Comparison of ENCODE assay signal across 1 cellular context in the genomic region with DNA sequence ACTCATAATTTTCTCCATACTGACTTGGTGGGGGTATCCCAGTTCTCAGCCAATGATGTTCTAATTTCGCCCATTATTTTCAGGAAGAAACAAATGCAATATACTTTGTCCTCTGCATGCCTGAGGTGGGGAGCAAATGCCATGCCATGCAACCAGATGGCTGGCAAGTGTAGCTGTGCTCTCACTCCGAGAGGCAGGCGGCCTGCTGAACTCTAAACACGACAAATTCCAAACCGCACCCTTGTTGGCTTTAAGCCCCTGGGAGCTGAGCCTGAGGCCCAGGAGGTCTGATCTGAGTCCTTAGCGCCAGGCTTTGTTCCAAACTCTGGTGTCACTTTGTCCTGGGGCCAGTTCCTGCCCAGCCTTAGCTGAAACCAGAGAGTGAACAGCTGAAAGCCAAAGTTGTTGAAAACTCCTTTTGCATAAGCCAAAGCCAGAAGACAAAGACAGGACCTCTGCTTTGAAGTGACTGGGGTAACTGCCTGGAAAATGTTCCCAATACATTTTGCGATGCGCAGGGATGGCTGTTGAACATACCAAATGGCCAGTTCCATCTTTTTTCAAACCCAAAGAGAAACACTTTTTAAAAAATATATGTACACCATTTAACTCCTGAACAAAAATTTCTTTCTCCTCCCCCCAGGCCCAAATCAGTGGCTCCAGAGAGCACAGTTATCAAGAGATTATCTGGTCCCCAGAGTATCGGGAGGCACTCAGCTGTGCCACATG.
A peak's percentile ranks its signal among the peaks of the same experiment; 100 is the strongest.
TF ChIP-seq lines count a peak whose summit lies in the region.

No MANE protein-coding gene starts in this region.

TF ChIP-seq in HepG2, 621 proteins besides CTCF, POLR2A, EP300 and RAD21 (continued from another document):
- TF ChIP-seq, protein P1, sequence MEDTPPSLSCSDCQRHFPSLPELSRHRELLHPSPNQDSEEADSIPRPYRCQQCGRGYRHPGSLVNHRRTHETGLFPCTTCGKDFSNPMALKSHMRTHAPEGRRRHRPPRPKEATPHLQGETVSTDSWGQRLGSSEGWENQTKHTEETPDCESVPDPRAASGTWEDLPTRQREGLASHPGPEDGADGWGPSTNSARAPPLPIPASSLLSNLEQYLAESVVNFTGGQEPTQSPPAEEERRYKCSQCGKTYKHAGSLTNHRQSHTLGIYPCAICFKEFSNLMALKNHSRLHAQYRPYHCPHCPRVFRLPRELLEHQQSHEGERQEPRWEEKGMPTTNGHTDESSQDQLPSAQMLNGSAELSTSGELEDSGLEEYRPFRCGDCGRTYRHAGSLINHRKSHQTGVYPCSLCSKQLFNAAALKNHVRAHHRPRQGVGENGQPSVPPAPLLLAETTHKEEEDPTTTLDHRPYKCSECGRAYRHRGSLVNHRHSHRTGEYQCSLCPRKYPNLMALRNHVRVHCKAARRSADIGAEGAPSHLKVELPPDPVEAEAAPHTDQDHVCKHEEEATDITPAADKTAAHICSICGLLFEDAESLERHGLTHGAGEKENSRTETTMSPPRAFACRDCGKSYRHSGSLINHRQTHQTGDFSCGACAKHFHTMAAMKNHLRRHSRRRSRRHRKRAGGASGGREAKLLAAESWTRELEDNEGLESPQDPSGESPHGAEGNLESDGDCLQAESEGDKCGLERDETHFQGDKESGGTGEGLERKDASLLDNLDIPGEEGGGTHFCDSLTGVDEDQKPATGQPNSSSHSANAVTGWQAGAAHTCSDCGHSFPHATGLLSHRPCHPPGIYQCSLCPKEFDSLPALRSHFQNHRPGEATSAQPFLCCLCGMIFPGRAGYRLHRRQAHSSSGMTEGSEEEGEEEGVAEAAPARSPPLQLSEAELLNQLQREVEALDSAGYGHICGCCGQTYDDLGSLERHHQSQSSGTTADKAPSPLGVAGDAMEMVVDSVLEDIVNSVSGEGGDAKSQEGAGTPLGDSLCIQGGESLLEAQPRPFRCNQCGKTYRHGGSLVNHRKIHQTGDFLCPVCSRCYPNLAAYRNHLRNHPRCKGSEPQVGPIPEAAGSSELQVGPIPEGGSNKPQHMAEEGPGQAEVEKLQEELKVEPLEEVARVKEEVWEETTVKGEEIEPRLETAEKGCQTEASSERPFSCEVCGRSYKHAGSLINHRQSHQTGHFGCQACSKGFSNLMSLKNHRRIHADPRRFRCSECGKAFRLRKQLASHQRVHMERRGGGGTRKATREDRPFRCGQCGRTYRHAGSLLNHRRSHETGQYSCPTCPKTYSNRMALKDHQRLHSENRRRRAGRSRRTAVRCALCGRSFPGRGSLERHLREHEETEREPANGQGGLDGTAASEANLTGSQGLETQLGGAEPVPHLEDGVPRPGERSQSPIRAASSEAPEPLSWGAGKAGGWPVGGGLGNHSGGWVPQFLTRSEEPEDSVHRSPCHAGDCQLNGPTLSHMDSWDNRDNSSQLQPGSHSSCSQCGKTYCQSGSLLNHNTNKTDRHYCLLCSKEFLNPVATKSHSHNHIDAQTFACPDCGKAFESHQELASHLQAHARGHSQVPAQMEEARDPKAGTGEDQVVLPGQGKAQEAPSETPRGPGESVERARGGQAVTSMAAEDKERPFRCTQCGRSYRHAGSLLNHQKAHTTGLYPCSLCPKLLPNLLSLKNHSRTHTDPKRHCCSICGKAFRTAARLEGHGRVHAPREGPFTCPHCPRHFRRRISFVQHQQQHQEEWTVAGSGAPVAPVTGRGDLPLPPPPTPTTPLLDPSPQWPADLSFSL (CRISPR knock-in tag; IDR thresholded peaks at IDR 0.05), result 0 out of 2 replicates have a peak, but pooled peaks have one; percentile 11
TF ChIP-seq in HepG2: peak in this region for 96.
